In genomic region chr16:23452572-23453337, GRCh38 we compare ENCODE assay signal across 8 cellular contexts. TPM values are rescaled to one million over a fixed set of nuclear protein-coding genes. Genes with fewer than 3 reads are reported as not detected.
DNase-seq lines count a peak whose midpoint lies in the region; ATAC-seq and TF ChIP-seq lines count a peak whose summit lies in the region.

TSS of gene COG7 (minus strand) at chr16:23453189. CDS start at chr16:23452994, 195 bp downstream.

- peak within 1 kb of the TSS; percentile 94 for H3K4me3 ChIP-seq in HUES48 (ENCODE audit: low read depth, low read length)
- H3K4me3 ChIP-seq in PC-3 (ENCODE audit: low read length), result peak within 1 kb of the TSS; percentile 80

- H3K4me1 ChIP-seq in HUES48 (ENCODE audit: control insufficient read depth, insufficient read depth, low read length) (no peaks in the 10 kb centered on the region), PC-3 (ENCODE audit: insufficient read depth, low read length) (0 out of 2 replicates have a peak, but pooled peaks cover 4% of the 10 kb centered on the region)

- peak; percentile 77 for ATAC-seq in GM21360 (IDR thresholded peaks at IDR 0.05; ENCODE audit: unreplicated experiment)
- ATAC-seq in PC-3, result peak; percentile 85

- peak; percentile 87 for DNase-seq in COLO668 (lab: John Stamatoyannopoulos, UW; ENCODE audit: unreplicated experiment)
- DNase-seq in PC-3, result peak; percentile 74
- DNase-seq in activated T-cell treated with anti-CD3 and anti-CD28 coated beads for 4 hours, result peak; percentile 77
- DNase-seq in epidermal melanocyte (ENCODE audit: insufficient read length, low spot score), result peak; percentile 81
- peak; percentile 71 for DNase-seq in middle frontal gyrus (ENCODE audit: extremely low spot score, low spot score)
- peak; percentile 76 to 81 for DNase-seq in stimulated activated CD8-positive, alpha-beta memory T cell treated with anti-CD3 and anti-CD28 coated beads, Interleukin-15, amount 100 ng/mL, for 48 hours (ENCODE audit: low read depth in 2 of 2)

- H3K27ac ChIP-seq in HUES48 (ENCODE audit: low read depth, low read length), result peak within 1 kb of the TSS; percentile 94
- peak within 1 kb of the TSS; percentile 61 for H3K27ac ChIP-seq in PC-3 (ENCODE audit: low read length)

- POLR2A ChIA-PET in PC-3 (lab: Charles Lee; ENCODE audit: unreplicated experiment), result interaction anchor here (0.6 kb wide), 2 partner anchors 26 to 62 kb away, joined by 3 to 5 read pairs; no protein-coding TSS in a partner anchor

- TSS peak; percentile 72 for BruUV-seq in PC-3 (replicated peaks; lab: Mats Ljungman, UMichigan)

- H3K9me3 ChIP-seq in HUES48 (ENCODE audit: control insufficient read depth, insufficient read depth, low read length), result no peaks in the 10 kb centered on the region
- no peaks in the 10 kb centered on the region for H3K9me3 ChIP-seq in PC-3 (ENCODE audit: low read length)

- no peaks in the 10 kb centered on the region for H3F3A ChIP-seq in PC-3 (ENCODE audit: low read length, unreplicated experiment)

- H4K20me1 ChIP-seq in PC-3 (ENCODE audit: low read length), result no peaks in the 10 kb centered on the region

- H2AFZ ChIP-seq in PC-3 (ENCODE audit: low read length), result peak within 1 kb of the TSS; percentile 94

- H3K9ac ChIP-seq in HUES48 (ENCODE audit: low read depth, low read length) (peak within 1 kb of the TSS; percentile 77), PC-3 (ENCODE audit: low read length) (peak within 1 kb of the TSS; percentile 93)

- TF ChIP-seq CTCF in PC-3 (conservative IDR thresholded peaks at IDR 0.05; ENCODE audit: low read depth, low read length), result no peak

- no peaks in the 10 kb centered on the region for H3K9me2 ChIP-seq in PC-3 (replicated peaks; ENCODE audit: low read length)

- intact Hi-C loops in PC-3 (cut with micrococcal nuclease), result no loop called here

- H3K79me2 ChIP-seq in PC-3 (ENCODE audit: low read length), result peaks cover 25% of the 10 kb centered on the region

- H3K27me3 ChIP-seq in HUES48 (ENCODE audit: control insufficient read depth, insufficient read depth, low read length), result no peaks in the 10 kb centered on the region
- H3K27me3 ChIP-seq in PC-3 (ENCODE audit: low read length), result no peaks in the 10 kb centered on the region

- H3K4me2 ChIP-seq in PC-3 (ENCODE audit: low read length), result peak within 1 kb of the TSS; percentile 87

- no peaks in the 10 kb centered on the region for H3K36me3 ChIP-seq in HUES48 (ENCODE audit: control insufficient read depth, insufficient read depth, low read length)
- no peaks in the 10 kb centered on the region for H3K36me3 ChIP-seq in PC-3 (ENCODE audit: low read depth, low read length)

- CTCF ChIA-PET in PC-3 (lab: Charles Lee), result no interaction called here

RNA-seq across cellular contexts. Expression of gene COG7, which starts in this region (rescaled TPM):
- 8.6 and 13.5 TPM in 2 replicates for total RNA-seq in PC-3 (2014; rRNA removed)

Comparison
In these comparisons a context has a peak if more than half of its experiments do, and no peak if none do; other contexts are left out.
1. Peak in every context shown above with its lines: DNase-seq, ATAC-seq, H3K4me3 ChIP-seq and H3K27ac ChIP-seq.